ENCODE assay signal across 8 cellular contexts in the genomic region with DNA sequence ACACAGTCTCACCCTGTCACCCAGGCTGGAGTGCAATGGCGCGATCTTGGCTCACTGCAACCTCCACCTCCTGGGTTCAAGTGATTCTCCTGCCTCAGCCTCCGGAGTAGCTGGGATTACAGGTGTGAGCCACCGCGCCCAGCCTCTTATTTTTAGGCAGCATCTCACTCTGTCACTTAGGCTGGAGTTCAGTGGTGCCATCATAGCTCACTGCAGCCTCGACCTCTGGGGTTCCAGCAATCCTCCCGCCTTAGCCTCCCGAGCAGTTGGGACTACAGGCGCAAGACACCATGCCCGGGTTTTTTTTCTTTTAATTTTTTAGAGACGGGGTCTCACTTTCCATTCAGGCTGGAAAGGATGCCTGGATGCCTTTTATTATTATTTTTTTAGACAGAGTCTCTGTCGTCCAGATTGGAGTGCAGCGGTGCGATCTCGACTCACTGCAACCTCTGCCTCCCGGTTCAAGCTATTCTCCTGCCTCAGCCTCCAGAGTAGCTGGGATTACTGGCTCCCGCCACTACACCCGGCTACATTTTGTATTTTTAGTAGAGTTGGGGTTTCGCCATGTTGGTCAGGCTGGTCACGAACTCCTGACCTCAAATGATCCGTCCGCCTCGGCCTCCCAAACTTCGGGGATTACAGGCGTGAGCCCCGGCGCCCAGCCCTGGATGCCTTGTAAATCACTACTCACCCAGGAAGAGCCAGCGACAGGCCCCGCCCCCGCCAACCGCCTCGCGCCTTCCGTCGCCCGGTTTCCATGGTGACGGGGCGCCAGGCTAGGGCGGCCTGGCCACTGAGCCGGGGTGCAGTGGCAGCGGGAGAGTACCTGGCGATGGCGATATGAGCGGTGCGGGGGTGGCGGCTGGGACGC. TPM values are rescaled to one million over a fixed set of nuclear protein-coding genes. Genes with fewer than 3 reads are reported as not detected.
DNase-seq lines count a peak whose midpoint lies in the region; ATAC-seq and FAIRE-seq lines count a peak whose summit lies in the region.
"Not testable (repeated sequence)": the region's sequence is repeated elsewhere in the genome, so short reads cannot be mapped to it uniquely, and the experiment has no call there.

A gene (plus strand): TSS at position 758 of the 871 bp plus-strand sequence. CDS start 83 bp downstream, at position 841.

- 31 to 33% methylated on average over 39 to 41 of the region's 47 CpGs for WGBS in esophagus, 2 donors

- ATAC-seq in naive thymus-derived CD4-positive, alpha-beta T cell: peak; percentile 91

- H3K4me1 Mint-ChIP-seq in naive thymus-derived CD4-positive, alpha-beta T cell: peaks cover 0 to 15% (median 6%) of the 10 kb centered on the region in 7 donors

- peak within 1 kb of the TSS; percentile 83 to 91 (median 88) for H3K4me3 Mint-ChIP-seq in naive thymus-derived CD4-positive, alpha-beta T cell

- H3K27me3 Mint-ChIP-seq in naive thymus-derived CD4-positive, alpha-beta T cell: not testable (repeated sequence)

- H3K36me3 Mint-ChIP-seq in naive thymus-derived CD4-positive, alpha-beta T cell: not testable (repeated sequence)

- H3K4me1 ChIP-seq in esophagus (ENCODE audit: control insufficient read depth in 2 of 2, insufficient read depth in 2 of 2, low read length in 1 of 2); naive thymus-derived CD4-positive, alpha-beta T cell (ENCODE audit: control insufficient read depth in 2 of 2, insufficient read depth in 2 of 2, low read length in 2 of 2): not testable (repeated sequence)

- H3K9me3 Mint-ChIP-seq in naive thymus-derived CD4-positive, alpha-beta T cell: not testable (repeated sequence)

- H3K27me3 ChIP-seq in esophagus (ENCODE audit: control insufficient read depth in 1 of 2, insufficient read depth in 2 of 2, low read length in 2 of 2); naive thymus-derived CD4-positive, alpha-beta T cell (ENCODE audit: control insufficient read depth in 2 of 2, insufficient read depth in 2 of 2, low read length in 2 of 2): not testable (repeated sequence)

- in situ Hi-C loops in KBM-7 (cut with MboI; ENCODE audit: low pct_unique_long_range_greater_than_20kb, low sequenced_read_pairs): not testable (repeated sequence)

- peak within 1 kb of the TSS; percentile 22 to 39 for H3K4me3 ChIP-seq in esophagus (ENCODE audit: low read depth in 1 of 2, low read length in 2 of 2)
- H3K4me3 ChIP-seq in naive thymus-derived CD4-positive, alpha-beta T cell (ENCODE audit: low read length): peak within 1 kb of the TSS; percentile 27

- intact Hi-C loops in naive thymus-derived CD4-positive, alpha-beta T cell (cut with micrococcal nuclease): loop anchor here (1.0 to 10.0 kb wide), 3 partner anchors 35 to 147 kb away; a partner anchor contains a TSS

- peak; percentile 67 for FAIRE-seq in RCC 7860 (lab: Jason Lieb, UNC)

- POLR2A ChIA-PET in naive thymus-derived CD4-positive, alpha-beta T cell (lab: Charles Lee): interaction anchor here (0.7 to 1.4 kb wide), 2 partner anchors 22 to 35 kb away, joined by 3 read pairs; a partner anchor contains a TSS

- DNase-seq in DMS79 (lab: John Stamatoyannopoulos, UW): peak; percentile 50
- peak; percentile 22 for DNase-seq in GOT3 (lab: John Stamatoyannopoulos, UW)
- DNase-seq in KBM-7: peak; percentile 15
- peak; percentile 55 for DNase-seq in RCC 7860 (ENCODE audit: low spot score)
- peak; percentile 79 for DNase-seq in activated T-cell treated with anti-CD3 and anti-CD28 coated beads for 48 hours (ENCODE audit: low read depth)
- DNase-seq in naive thymus-derived CD4-positive, alpha-beta T cell: peak; percentile 70 to 85 (median 74)
- peak; percentile 71 for DNase-seq in stimulated activated CD8-positive, alpha-beta memory T cell treated with anti-CD3 and anti-CD28 coated beads, Interleukin-4, amount 100 ng/mL, for 24 hours (ENCODE audit: low read depth)

- H3K36me3 ChIP-seq in esophagus (ENCODE audit: control insufficient read depth in 2 of 2, insufficient read depth in 2 of 2, low read length in 1 of 2); naive thymus-derived CD4-positive, alpha-beta T cell (ENCODE audit: control insufficient read depth in 2 of 3, insufficient read depth in 3 of 3, low read length in 3 of 3): not testable (repeated sequence)

- H3K27ac Mint-ChIP-seq in naive thymus-derived CD4-positive, alpha-beta T cell: peak within 1 kb of the TSS; percentile 33 to 88 (median 77)

- not testable (repeated sequence) for H3K27ac ChIP-seq in esophagus (ENCODE audit: low read depth in 2 of 2, low read length in 1 of 2)
- peak within 1 kb of the TSS; percentile 35 for H3K27ac ChIP-seq in naive thymus-derived CD4-positive, alpha-beta T cell (ENCODE audit: low read depth, low read length)

- CTCF ChIA-PET in naive thymus-derived CD4-positive, alpha-beta T cell (lab: Charles Lee): not testable (repeated sequence)

- H3K9me3 ChIP-seq in esophagus (ENCODE audit: control insufficient read depth in 2 of 2, insufficient read depth in 1 of 2, low read depth in 1 of 2, low read length in 1 of 2); naive thymus-derived CD4-positive, alpha-beta T cell (ENCODE audit: control insufficient read depth in 2 of 3, low read length in 3 of 3): not testable (repeated sequence)

RNA-seq across cellular contexts. Expression of the gene that starts here (rescaled TPM):
- 1 to 10 TPM; 3.4 to 4.9 TPM for polyA plus RNA-seq in esophagus
- total RNA-seq in naive thymus-derived CD4-positive, alpha-beta T cell: 1 to 10 TPM in 1 of 5 experiments, under 1 TPM in 3, not detected in 1; 0.38 to 2.4 (median 0.71) TPM
- polyA plus RNA-seq in naive thymus-derived CD4-positive, alpha-beta T cell: not detected

Comparison
In these comparisons a context has a peak if more than half of its experiments do, and no peak if none do; other contexts are left out.
1. RNA of the gene that starts here (polyA plus RNA-seq): 3.4 to 4.9 TPM in esophagus; not detected in naive thymus-derived CD4-positive, alpha-beta T cell; every median in the first group is over 4 times any median in the second.
2. DNase-seq: peak in every context shown above with its lines; median percentile 79 in activated T-cell treated with anti-CD3 and anti-CD28 coated beads for 48 hours; 74 in naive thymus-derived CD4-positive, alpha-beta T cell; 71 in stimulated activated CD8-positive, alpha-beta memory T cell treated with anti-CD3 and anti-CD28 coated beads, Interleukin-4, amount 100 ng/mL, for 24 hours; 55 in RCC 7860; 50 in DMS79; 22 in GOT3; 15 in KBM-7.